Comparison of ENCODE assay signal across 8 cellular contexts in genomic region chr3:52253314-52254260, GRCh38. TPM values are rescaled to one million over a fixed set of nuclear protein-coding genes. Genes with fewer than 3 reads are reported as not detected.
A peak's percentile ranks its signal among the peaks of the same experiment; 100 is the strongest.
DNase-seq lines count a peak whose midpoint lies in the region; ATAC-seq and TF ChIP-seq lines count a peak whose summit lies in the region.

No MANE protein-coding gene starts in this region.

- H3K36me3 ChIP-seq in mammary epithelial cell (ENCODE audit: insufficient read depth, low read length) (peaks cover 32% of the 10 kb centered on the region), upper lobe of left lung (peaks cover 31 to 100% (median 60%) of the 10 kb centered on the region in 4 donors)

- dilution Hi-C loops in mammary epithelial cell (cut with HindIII; ENCODE audit: low sequenced_read_pairs): no loop called here

- in situ Hi-C loops in mammary epithelial cell (cut with MboI; ENCODE audit: low sequenced_read_pairs in 2 of 2): no loop called here

- H4K20me1 ChIP-seq in mammary epithelial cell (ENCODE audit: insufficient read depth, low read length): no peaks in the 10 kb centered on the region

- intact Hi-C loops in MCF 10A (cut with micrococcal nuclease) (no loop called here), mammary epithelial cell (cut with micrococcal nuclease) (no loop called here)

- no peak overlapping the region for H3K4me2 ChIP-seq in mammary epithelial cell (ENCODE audit: insufficient read depth, low read depth, low read length)

- no peak for DNase-seq in MCF 10A (ENCODE audit: unreplicated experiment)
- DNase-seq in mammary epithelial cell: no peak
- peak; percentile 69 for DNase-seq in activated CD4-positive, CD25-positive, alpha-beta regulatory T cell treated with anti-CD3 and anti-CD28 coated beads, Interleukin-2, amount 50 U/mL, for 16 hours (ENCODE audit: low read depth, low spot score)
- peak; percentile 24 for DNase-seq in choroid plexus epithelial cell (ENCODE audit: low read depth)
- DNase-seq in nucleus accumbens (lab: John Stamatoyannopoulos, UW): peak in 36 of 56 donors; percentile 15 to 83 (median 55)
- peak in 1 of 2 donors; percentile 74 for DNase-seq in upper lobe of left lung
- no peak for DNase-seq in ecto neural progenitor cell (ENCODE audit: low spot score)

- POLR2A ChIA-PET in MCF 10A (lab: Yijun Ruan, JAX): interaction anchor here (0.5 to 2.0 kb wide), 3 partner anchors 10 to 21 kb away, joined by 3 to 7 read pairs (median 4); partner anchors contain the start of gene TWF2

- H3K4me1 Mint-ChIP-seq in MCF 10A (ENCODE audit: insufficient read depth, unreplicated experiment): peaks cover 4% of the 10 kb centered on the region

- no peaks in the 10 kb centered on the region for H3K9me3 ChIP-seq in mammary epithelial cell (replicated peaks; ENCODE audit: insufficient read depth, low read length)
- no peaks in the 10 kb centered on the region for H3K9me3 ChIP-seq in upper lobe of left lung

- H2AFZ ChIP-seq in mammary epithelial cell (ENCODE audit: low read depth, low read length): no peak overlapping the region

- H3K4me3 ChIP-seq in mammary epithelial cell (replicated peaks in 1 of 3; ENCODE audit: insufficient read depth in 1 of 3, low read depth in 2 of 3, low read length in 3 of 3) (no peak overlapping the region), choroid plexus epithelial cell (ENCODE audit: low read depth, low read length) (no peak overlapping the region), upper lobe of left lung (no peak overlapping the region)

- no peak overlapping the region for H3K9ac ChIP-seq in mammary epithelial cell (ENCODE audit: insufficient read depth, low read length)

- 76% methylated on average over 11 of the region's 11 CpGs for whole genome bisulfite sequencing in mammary epithelial cell (ENCODE audit: low coverage, missing lambda C conversion rate)
- 68 to 79% methylated on average over 7 to 11 of the region's 11 CpGs for WGBS in upper lobe of left lung, 2 donors

- H3K27ac Mint-ChIP-seq in MCF 10A (ENCODE audit: low read depth, unreplicated experiment): peak overlapping the region; percentile 51

- no peaks in the 10 kb centered on the region for H3K27me3 Mint-ChIP-seq in MCF 10A (ENCODE audit: insufficient read depth, unreplicated experiment)

- TF ChIP-seq POLR2A in upper lobe of left lung (IDR thresholded peaks at IDR 0.05): no peak

- peak in 1 of 4 donors; percentile 15 for TF ChIP-seq EP300 in upper lobe of left lung (IDR thresholded peaks at IDR 0.05)

- H3K4me1 ChIP-seq in mammary epithelial cell (ENCODE audit: insufficient read depth, low read length) (no peaks in the 10 kb centered on the region), upper lobe of left lung (peaks cover 3 to 32% (median 10%) of the 10 kb centered on the region in 4 donors)

- peaks cover 43% of the 10 kb centered on the region for H3K79me2 ChIP-seq in mammary epithelial cell (ENCODE audit: insufficient read depth, low read length)

- H3K9me3 Mint-ChIP-seq in MCF 10A (ENCODE audit: unreplicated experiment): no peaks in the 10 kb centered on the region

- no peaks in the 10 kb centered on the region for H3K27me3 ChIP-seq in mammary epithelial cell (ENCODE audit: insufficient read depth, low read length)
- no peaks in the 10 kb centered on the region for H3K27me3 ChIP-seq in upper lobe of left lung

- CTCF ChIA-PET in MCF 10A (lab: Yijun Ruan, JAX) (interaction anchor here (0.5 to 1.6 kb wide), 5 partner anchors 21 to 252 kb away, joined by 3 to 5 read pairs (median 4); no protein-coding TSS in a partner anchor), mammary epithelial cell (lab: Charles Lee; ENCODE audit: low non-redundant PET) (no interaction called here)

- BruUV-seq in MCF 10A (replicated peaks; lab: Mats Ljungman, UMichigan) (no TSS peak), mammary epithelial cell (replicated peaks; lab: Mats Ljungman, UMichigan) (no TSS peak)

- H3K36me3 Mint-ChIP-seq in MCF 10A (ENCODE audit: insufficient read depth, unreplicated experiment): peaks cover 80% of the 10 kb centered on the region

- no peak for TF ChIP-seq CTCF in MCF 10A (IDR thresholded peaks at IDR 0.05; ENCODE audit: unreplicated experiment)
- no peak for TF ChIP-seq CTCF in mammary epithelial cell (conservative IDR thresholded peaks at IDR 0.05 in 1 of 2, IDR thresholded peaks at IDR 0.05 in 1 of 2; ENCODE audit: extremely low read depth in 1 of 2, insufficient read depth in 1 of 2, low read depth in 1 of 2, low read length in 2 of 2)
- no peak for TF ChIP-seq CTCF in choroid plexus epithelial cell (conservative IDR thresholded peaks at IDR 0.05; ENCODE audit: low read depth, low read length)
- TF ChIP-seq CTCF in upper lobe of left lung (IDR thresholded peaks at IDR 0.05): no peak

- H3K4me3 Mint-ChIP-seq in MCF 10A (ENCODE audit: unreplicated experiment): no peak overlapping the region

- ATAC-seq in HG03469 (IDR thresholded peaks at IDR 0.05; ENCODE audit: unreplicated experiment) (peak; percentile 73), upper lobe of left lung (ENCODE audit: low FRiP score in 2 of 2) (peak; percentile 88)

- H3K27ac ChIP-seq in mammary epithelial cell (ENCODE audit: insufficient read depth, low read depth, low read length) (no peak overlapping the region), upper lobe of left lung (peak overlapping the region; percentile 41 to 65 (median 54))

RNA-seq across cellular contexts. Expression of gene PPM1M, which starts 8.0 kb away (rescaled TPM):
- 10.4 and 14.0 TPM in 2 replicates for total RNA-seq in MCF 10A (2022)
- 1 to 10 TPM; 4.8 to 8.7 TPM for total RNA-seq in mammary epithelial cell
- 4.3 TPM for polyA plus RNA-seq in mammary epithelial cell
- polyA minus RNA-seq in mammary epithelial cell: not detected
- total RNA-seq in upper lobe of left lung: 10 to 100 TPM; 18.7 to 68.1 (median 47.8) TPM

RNA-seq across cellular contexts. Expression of gene TWF2, which starts 14.6 kb away (rescaled TPM):
- total RNA-seq in MCF 10A (2022) (30.5 and 47.0 TPM in 2 replicates), mammary epithelial cell (10 to 100 TPM; 67.8 to 96.2 TPM), upper lobe of left lung (10 to 100 TPM; 31.9 to 83.5 (median 66.6) TPM)
- 137 TPM for polyA plus RNA-seq in mammary epithelial cell
- 179 TPM for polyA minus RNA-seq in mammary epithelial cell

RNA-seq across cellular contexts. Expression of gene WDR82, which starts 24.9 kb away (rescaled TPM):
- 60.7 and 62.5 TPM in 2 replicates for total RNA-seq in MCF 10A (2022)
- total RNA-seq in mammary epithelial cell: 10 to 100 TPM; 54.3 to 59.8 TPM
- 52.7 TPM for polyA plus RNA-seq in mammary epithelial cell
- polyA minus RNA-seq in mammary epithelial cell: 57.3 TPM
- 10 to 100 TPM; 23.0 to 63.6 (median 46.8) TPM for total RNA-seq in upper lobe of left lung

RNA-seq across cellular contexts. Expression of gene TLR9, which starts 28.1 kb away (rescaled TPM):
- not detected in 2 replicates for total RNA-seq in MCF 10A (2022)
- total RNA-seq in mammary epithelial cell: not detected
- not detected for polyA plus RNA-seq in mammary epithelial cell
- polyA minus RNA-seq in mammary epithelial cell: not detected
- 1 to 10 TPM in 1 of 6 donors, under 1 TPM in 1, not detected in 4; 0.29 to 1.1 TPM for total RNA-seq in upper lobe of left lung

RNA-seq across cellular contexts. Expression of gene GLYCTK, which starts 34.0 kb away (rescaled TPM):
- total RNA-seq in MCF 10A (2022) (17.6 and 20.5 TPM in 2 replicates), mammary epithelial cell (10 to 100 TPM in 1 of 2 donors, 1 to 10 TPM in 1; 6.7 to 11.0 TPM), upper lobe of left lung (10 to 100 TPM in 5 of 6 donors, 1 to 10 TPM in 1; 5.5 to 21.0 (median 15.8) TPM)
- polyA plus RNA-seq in mammary epithelial cell: 10.3 TPM
- polyA minus RNA-seq in mammary epithelial cell: 6.6 TPM

Comparison
In these comparisons a context has a peak if more than half of its experiments do, and no peak if none do; other contexts are left out.
1. DNase-seq: peak in activated CD4-positive, CD25-positive, alpha-beta regulatory T cell treated with anti-CD3 and anti-CD28 coated beads, Interleukin-2, amount 50 U/mL, for 16 hours (single experiment), choroid plexus epithelial cell (single experiment) and nucleus accumbens (36 of 56); none in MCF 10A (single experiment), mammary epithelial cell (single experiment) and ecto neural progenitor cell (single experiment).